1 cellular context compared by ENCODE assay signal in genomic region chr1:110123224-110123623, GRCh38.
TF ChIP-seq lines count a peak whose summit lies in the region.

No MANE protein-coding gene starts in this region.

TF ChIP-seq in IMR-90, 13 proteins besides CTCF, POLR2A, EP300 and RAD21:
- no peak for TF ChIP-seq NFE2L2 (IDR thresholded peaks at IDR 0.05; ENCODE audit: low read depth, low read length)
